ENCODE assay signal across 30 cellular contexts in genomic region chr7:128242661-128243060, GRCh38. TPM values are rescaled to one million over a fixed set of nuclear protein-coding genes. Genes with fewer than 3 reads are reported as not detected.
"Had no signal": no experiment of that assay in that cellular context is flagged by ENCODE, and none has a peak within 500 bp of the region (broad histone marks: within the 10 kb centered on the region; RNA-seq: fewer than 3 reads in every experiment).

No MANE protein-coding gene starts in this region.

- H3K4me3 ChIP-seq: pancreas, psoas muscle, right lobe of liver, sigmoid colon, stomach, suprapubic skin, testis, tibial artery, transverse colon, upper lobe of right lung, uterus had no signal

- H3K36me3 ChIP-seq: neutrophil, pancreas, right lobe of liver, sigmoid colon, stomach, suprapubic skin, tibial artery, transverse colon, upper lobe of right lung, uterus had no signal

- H3K27me3 ChIP-seq: testis had no signal

- DNase-seq: naive thymus-derived CD8-positive, alpha-beta T cell; nephron progenitor cell; nucleus accumbens; pancreas; psoas muscle; right cardiac atrium; right lobe of liver; sigmoid colon; small intestine; stimulated activated CD4-positive, alpha-beta T cell treated with anti-CD3 and anti-CD28 coated beads, Interleukin-15, amount 100 ng/mL, for 24 hours; stimulated activated CD4-positive, alpha-beta T cell treated with anti-CD3 and anti-CD28 coated beads, Interleukin-2, amount 100 ng/mL, for 24 hours; stimulated activated CD4-positive, alpha-beta T cell treated with anti-CD3 and anti-CD28 coated beads, Interleukin-2, amount 100 ng/mL, for 48 hours; stimulated activated CD4-positive, alpha-beta T cell treated with anti-CD3 and anti-CD28 coated beads, Interleukin-4, amount 100 ng/mL, for 24 hours; stimulated activated naive B cell treated with anti-CD40 and anti-IgM and Interleukin-4, amounts not matched to agents 10 μg/mL and 1 μg/mL and 100 μg/mL, for 72 hours; stimulated activated naive CD4-positive, alpha-beta T cell treated with Interleukin-2 at 50 U/mL for 16 hours; stomach; substantia nigra; testis; tibial artery; transverse colon; upper lobe of right lung; uterus had no signal

- H3K27ac ChIP-seq: pancreas, psoas muscle, right lobe of liver, sigmoid colon, stomach, suprapubic skin, testis, tibial artery, transverse colon, upper lobe of right lung, uterus had no signal

- H3K4me1 ChIP-seq: pancreas, psoas muscle, right lobe of liver, sigmoid colon, suprapubic skin, testis, transverse colon, upper lobe of right lung, uterus had no signal

- H3K9me3 ChIP-seq: neutrophil, pancreas, right lobe of liver, testis, upper lobe of right lung, uterus had no signal

RNA-seq across cellular contexts. Expression of gene LEP, which starts 1.6 kb away (rescaled TPM):
- total RNA-seq: naive thymus-derived CD8-positive, alpha-beta T cell; natural killer cell treated with Interleukin-12 subunit alpha and Interleukin-12 subunit beta and Interleukin-15 and Interleukin-18, amount 100 ng/mL, for 72 hours; neural crest cell; osteocyte; progenitor cell of endocrine pancreas; renal cortical epithelial cell; right lobe of liver; stomach; upper lobe of right lung; urinary bladder; uterus had no signal
